1 cellular context compared by ENCODE assay signal in the genomic region with DNA sequence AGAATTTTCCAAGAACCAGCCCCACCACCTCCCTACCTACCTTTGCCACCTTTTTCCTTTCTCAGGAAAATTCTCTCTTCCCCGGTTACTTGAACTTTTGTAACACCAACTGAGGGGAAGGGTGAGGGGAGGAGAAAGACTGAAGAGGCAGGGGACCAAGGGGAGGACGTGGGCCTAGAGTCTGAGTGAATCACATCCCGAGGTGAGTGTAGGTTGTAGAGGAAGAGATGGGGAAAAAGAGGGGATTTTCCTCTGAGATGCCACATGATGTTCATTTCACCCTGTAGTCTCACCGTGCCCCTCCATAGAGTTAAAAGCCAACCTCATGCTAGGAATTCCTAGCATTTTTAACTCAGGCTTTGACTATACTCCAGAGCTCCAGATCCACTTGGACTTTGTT.
TF ChIP-seq lines count a peak whose summit lies in the region.

No MANE protein-coding gene starts in this region.

TF ChIP-seq in GM23338, 12 proteins besides CTCF, POLR2A, EP300 and RAD21 (continued from another document):
- TF ChIP-seq, protein P1, sequence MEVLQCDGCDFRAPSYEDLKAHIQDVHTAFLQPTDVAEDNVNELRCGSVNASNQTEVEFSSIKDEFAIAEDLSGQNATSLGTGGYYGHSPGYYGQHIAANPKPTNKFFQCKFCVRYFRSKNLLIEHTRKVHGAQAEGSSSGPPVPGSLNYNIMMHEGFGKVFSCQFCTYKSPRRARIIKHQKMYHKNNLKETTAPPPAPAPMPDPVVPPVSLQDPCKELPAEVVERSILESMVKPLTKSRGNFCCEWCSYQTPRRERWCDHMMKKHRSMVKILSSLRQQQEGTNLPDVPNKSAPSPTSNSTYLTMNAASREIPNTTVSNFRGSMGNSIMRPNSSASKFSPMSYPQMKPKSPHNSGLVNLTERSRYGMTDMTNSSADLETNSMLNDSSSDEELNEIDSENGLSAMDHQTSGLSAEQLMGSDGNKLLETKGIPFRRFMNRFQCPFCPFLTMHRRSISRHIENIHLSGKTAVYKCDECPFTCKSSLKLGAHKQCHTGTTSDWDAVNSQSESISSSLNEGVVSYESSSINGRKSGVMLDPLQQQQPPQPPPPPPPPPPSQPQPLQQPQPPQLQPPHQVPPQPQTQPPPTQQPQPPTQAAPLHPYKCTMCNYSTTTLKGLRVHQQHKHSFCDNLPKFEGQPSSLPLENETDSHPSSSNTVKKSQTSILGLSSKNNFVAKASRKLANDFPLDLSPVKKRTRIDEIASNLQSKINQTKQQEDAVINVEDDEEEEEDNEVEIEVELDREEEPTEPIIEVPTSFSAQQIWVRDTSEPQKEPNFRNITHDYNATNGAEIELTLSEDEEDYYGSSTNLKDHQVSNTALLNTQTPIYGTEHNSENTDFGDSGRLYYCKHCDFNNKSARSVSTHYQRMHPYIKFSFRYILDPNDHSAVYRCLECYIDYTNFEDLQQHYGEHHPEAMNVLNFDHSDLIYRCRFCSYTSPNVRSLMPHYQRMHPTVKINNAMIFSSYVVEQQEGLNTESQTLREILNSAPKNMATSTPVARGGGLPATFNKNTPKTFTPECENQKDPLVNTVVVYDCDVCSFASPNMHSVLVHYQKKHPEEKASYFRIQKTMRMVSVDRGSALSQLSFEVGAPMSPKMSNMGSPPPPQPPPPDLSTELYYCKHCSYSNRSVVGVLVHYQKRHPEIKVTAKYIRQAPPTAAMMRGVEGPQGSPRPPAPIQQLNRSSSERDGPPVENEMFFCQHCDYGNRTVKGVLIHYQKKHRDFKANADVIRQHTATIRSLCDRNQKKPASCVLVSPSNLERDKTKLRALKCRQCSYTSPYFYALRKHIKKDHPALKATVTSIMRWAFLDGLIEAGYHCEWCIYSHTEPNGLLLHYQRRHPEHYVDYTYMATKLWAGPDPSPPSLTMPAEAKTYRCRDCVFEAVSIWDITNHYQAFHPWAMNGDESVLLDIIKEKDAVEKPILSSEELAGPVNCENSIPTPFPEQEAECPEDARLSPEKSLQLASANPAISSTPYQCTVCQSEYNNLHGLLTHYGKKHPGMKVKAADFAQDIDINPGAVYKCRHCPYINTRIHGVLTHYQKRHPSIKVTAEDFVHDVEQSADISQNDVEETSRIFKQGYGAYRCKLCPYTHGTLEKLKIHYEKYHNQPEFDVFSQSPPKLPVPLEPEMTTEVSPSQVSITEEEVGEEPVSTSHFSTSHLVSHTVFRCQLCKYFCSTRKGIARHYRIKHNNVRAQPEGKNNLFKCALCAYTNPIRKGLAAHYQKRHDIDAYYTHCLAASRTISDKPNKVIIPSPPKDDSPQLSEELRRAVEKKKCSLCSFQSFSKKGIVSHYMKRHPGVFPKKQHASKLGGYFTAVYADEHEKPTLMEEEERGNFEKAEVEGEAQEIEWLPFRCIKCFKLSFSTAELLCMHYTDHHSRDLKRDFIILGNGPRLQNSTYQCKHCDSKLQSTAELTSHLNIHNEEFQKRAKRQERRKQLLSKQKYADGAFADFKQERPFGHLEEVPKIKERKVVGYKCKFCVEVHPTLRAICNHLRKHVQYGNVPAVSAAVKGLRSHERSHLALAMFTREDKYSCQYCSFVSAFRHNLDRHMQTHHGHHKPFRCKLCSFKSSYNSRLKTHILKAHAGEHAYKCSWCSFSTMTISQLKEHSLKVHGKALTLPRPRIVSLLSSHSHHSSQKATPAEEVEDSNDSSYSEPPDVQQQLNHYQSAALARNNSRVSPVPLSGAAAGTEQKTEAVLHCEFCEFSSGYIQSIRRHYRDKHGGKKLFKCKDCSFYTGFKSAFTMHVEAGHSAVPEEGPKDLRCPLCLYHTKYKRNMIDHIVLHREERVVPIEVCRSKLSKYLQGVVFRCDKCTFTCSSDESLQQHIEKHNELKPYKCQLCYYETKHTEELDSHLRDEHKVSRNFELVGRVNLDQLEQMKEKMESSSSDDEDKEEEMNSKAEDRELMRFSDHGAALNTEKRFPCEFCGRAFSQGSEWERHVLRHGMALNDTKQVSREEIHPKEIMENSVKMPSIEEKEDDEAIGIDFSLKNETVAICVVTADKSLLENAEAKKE (CRISPR knock-in tag; IDR thresholded peaks at IDR 0.05) = no peak
- no peak for TF ChIP-seq JUNB (IDR thresholded peaks at IDR 0.05; ENCODE audit: unreplicated experiment)
- TF ChIP-seq EZH2 (IDR thresholded peaks at IDR 0.05; ENCODE audit: low read depth, unreplicated experiment) = no peak
- TF ChIP-seq, protein P2, sequence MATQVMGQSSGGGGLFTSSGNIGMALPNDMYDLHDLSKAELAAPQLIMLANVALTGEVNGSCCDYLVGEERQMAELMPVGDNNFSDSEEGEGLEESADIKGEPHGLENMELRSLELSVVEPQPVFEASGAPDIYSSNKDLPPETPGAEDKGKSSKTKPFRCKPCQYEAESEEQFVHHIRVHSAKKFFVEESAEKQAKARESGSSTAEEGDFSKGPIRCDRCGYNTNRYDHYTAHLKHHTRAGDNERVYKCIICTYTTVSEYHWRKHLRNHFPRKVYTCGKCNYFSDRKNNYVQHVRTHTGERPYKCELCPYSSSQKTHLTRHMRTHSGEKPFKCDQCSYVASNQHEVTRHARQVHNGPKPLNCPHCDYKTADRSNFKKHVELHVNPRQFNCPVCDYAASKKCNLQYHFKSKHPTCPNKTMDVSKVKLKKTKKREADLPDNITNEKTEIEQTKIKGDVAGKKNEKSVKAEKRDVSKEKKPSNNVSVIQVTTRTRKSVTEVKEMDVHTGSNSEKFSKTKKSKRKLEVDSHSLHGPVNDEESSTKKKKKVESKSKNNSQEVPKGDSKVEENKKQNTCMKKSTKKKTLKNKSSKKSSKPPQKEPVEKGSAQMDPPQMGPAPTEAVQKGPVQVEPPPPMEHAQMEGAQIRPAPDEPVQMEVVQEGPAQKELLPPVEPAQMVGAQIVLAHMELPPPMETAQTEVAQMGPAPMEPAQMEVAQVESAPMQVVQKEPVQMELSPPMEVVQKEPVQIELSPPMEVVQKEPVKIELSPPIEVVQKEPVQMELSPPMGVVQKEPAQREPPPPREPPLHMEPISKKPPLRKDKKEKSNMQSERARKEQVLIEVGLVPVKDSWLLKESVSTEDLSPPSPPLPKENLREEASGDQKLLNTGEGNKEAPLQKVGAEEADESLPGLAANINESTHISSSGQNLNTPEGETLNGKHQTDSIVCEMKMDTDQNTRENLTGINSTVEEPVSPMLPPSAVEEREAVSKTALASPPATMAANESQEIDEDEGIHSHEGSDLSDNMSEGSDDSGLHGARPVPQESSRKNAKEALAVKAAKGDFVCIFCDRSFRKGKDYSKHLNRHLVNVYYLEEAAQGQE (IDR thresholded peaks at IDR 0.05; ENCODE audit: unreplicated experiment) = no peak
- TF ChIP-seq, protein P3, sequence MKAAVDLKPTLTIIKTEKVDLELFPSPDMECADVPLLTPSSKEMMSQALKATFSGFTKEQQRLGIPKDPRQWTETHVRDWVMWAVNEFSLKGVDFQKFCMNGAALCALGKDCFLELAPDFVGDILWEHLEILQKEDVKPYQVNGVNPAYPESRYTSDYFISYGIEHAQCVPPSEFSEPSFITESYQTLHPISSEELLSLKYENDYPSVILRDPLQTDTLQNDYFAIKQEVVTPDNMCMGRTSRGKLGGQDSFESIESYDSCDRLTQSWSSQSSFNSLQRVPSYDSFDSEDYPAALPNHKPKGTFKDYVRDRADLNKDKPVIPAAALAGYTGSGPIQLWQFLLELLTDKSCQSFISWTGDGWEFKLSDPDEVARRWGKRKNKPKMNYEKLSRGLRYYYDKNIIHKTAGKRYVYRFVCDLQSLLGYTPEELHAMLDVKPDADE (IDR thresholded peaks at IDR 0.05) = no peak
- no peak for TF ChIP-seq STAT1 (IDR thresholded peaks at IDR 0.05; ENCODE audit: unreplicated experiment)
- no peak for TF ChIP-seq ZNF114 (CRISPR knock-in tag; IDR thresholded peaks at IDR 0.05)
